8 cellular contexts compared by ENCODE assay signal in the genomic region with DNA sequence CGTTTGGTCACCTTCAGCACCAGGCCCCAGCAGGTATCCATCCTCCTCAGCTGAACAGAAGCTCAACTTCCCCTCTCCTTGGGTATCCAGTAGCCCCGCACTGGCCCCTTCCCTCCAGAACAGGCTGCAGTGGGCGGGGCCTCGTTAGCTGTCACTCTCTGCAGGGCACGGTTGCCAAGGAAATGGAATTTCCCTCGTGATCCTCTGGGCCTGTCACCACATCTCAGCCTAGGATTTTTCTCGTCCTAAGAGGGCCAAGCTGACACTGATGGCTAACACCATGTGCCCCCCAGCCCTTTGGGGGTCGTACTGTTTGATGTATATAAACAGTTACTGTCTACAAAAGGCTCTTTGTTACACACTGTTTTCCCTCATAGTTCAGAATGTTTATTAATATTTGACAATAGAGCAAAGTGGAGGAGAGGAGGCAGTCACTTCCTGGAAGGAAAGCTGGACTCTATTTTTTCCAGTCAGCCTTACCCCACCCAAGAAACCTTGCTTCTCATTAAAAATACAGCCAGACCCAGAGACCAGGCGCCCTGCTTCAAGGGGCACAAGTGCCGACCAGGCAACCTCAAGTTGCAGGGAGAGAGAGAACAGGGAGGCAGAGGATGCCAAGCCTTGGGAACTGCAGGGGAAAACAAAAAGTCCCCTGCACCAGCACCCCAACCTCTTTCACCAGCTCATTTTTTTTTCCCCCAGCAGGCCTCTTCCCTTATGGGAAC. TPM values are rescaled to one million over a fixed set of nuclear protein-coding genes. Genes with fewer than 3 reads are reported as not detected.
DNase-seq lines count a peak whose midpoint lies in the region; ATAC-seq, FAIRE-seq and TF ChIP-seq lines count a peak whose summit lies in the region.

No MANE protein-coding gene starts in this region.

- H3K36me3 Mint-ChIP-seq in naive thymus-derived CD4-positive, alpha-beta T cell: no peaks in the 10 kb centered on the region

- ATAC-seq in GM18909 (IDR thresholded peaks at IDR 0.05; ENCODE audit: poor library complexity, unreplicated experiment): peak; percentile 61
- peak; percentile 33 for ATAC-seq in naive thymus-derived CD4-positive, alpha-beta T cell
- ATAC-seq in HG02870 (IDR thresholded peaks at IDR 0.05; ENCODE audit: unreplicated experiment): no peak

- POLR2A ChIA-PET in A673 (lab: Charles Lee; ENCODE audit: low non-redundant PET): no interaction called here
- POLR2A ChIA-PET in naive thymus-derived CD4-positive, alpha-beta T cell (lab: Charles Lee): no interaction called here

- peak; percentile 58 for DNase-seq in A673 (ENCODE audit: low spot score)
- peak; percentile 45 for DNase-seq in NCI-H2171 treated with DMSO at 0.1 percent for 48 hours (lab: John Stamatoyannopoulos, UW)
- DNase-seq in epidermal melanocyte (ENCODE audit: insufficient read length, low spot score): peak; percentile 45
- DNase-seq in naive thymus-derived CD4-positive, alpha-beta T cell: no peak
- DNase-seq in HTR-8/SVneo (ENCODE audit: insufficient read length, low spot score): no peak
- DNase-seq in dedifferentiated amniotic fluid mesenchymal stem cell (ENCODE audit: extremely low spot score): no peak

- peaks cover 6% of the 10 kb centered on the region for H3K4me1 ChIP-seq in A673 (ENCODE audit: insufficient read depth, low read length, poor library complexity, severe bottlenecking)
- H3K4me1 ChIP-seq in naive thymus-derived CD4-positive, alpha-beta T cell (ENCODE audit: control insufficient read depth in 2 of 2, insufficient read depth in 2 of 2, low read length in 2 of 2): no peaks in the 10 kb centered on the region

- peak overlapping the region in 2 of 9 donors; percentile 18 to 46 for H3K27ac Mint-ChIP-seq in naive thymus-derived CD4-positive, alpha-beta T cell

- peaks cover 0 to 2% (median 0%) of the 10 kb centered on the region in 11 donors for H3K9me3 Mint-ChIP-seq in naive thymus-derived CD4-positive, alpha-beta T cell

- H3K27me3 ChIP-seq in A673 (replicated peaks; ENCODE audit: insufficient read depth, low read depth, low read length, poor library complexity): no peaks in the 10 kb centered on the region
- no peaks in the 10 kb centered on the region for H3K27me3 ChIP-seq in naive thymus-derived CD4-positive, alpha-beta T cell (ENCODE audit: control insufficient read depth in 2 of 2, insufficient read depth in 2 of 2, low read length in 2 of 2)

- intact Hi-C loops in A673 (cut with micrococcal nuclease; ENCODE audit: unreplicated experiment): no loop called here
- intact Hi-C loops in naive thymus-derived CD4-positive, alpha-beta T cell (cut with micrococcal nuclease): loop anchor here in 1 of 2 donors (10.0 kb wide), 1 partner anchor 423 kb away; no protein-coding TSS in a partner anchor

- H3K36me3 ChIP-seq in A673 (ENCODE audit: insufficient read depth, low read length, poor library complexity, severe bottlenecking): no peaks in the 10 kb centered on the region
- H3K36me3 ChIP-seq in naive thymus-derived CD4-positive, alpha-beta T cell (ENCODE audit: control insufficient read depth in 2 of 3, insufficient read depth in 3 of 3, low read length in 3 of 3): no peaks in the 10 kb centered on the region

- TF ChIP-seq CTCF in A673 (conservative IDR thresholded peaks at IDR 0.05; ENCODE audit: low read depth, low read length): no peak

- peaks cover 0 to 7% (median 3%) of the 10 kb centered on the region in 7 donors for H3K4me1 Mint-ChIP-seq in naive thymus-derived CD4-positive, alpha-beta T cell

- FAIRE-seq in HTR-8/SVneo (lab: Jason Lieb, UNC): no peak

- H3K4me3 Mint-ChIP-seq in naive thymus-derived CD4-positive, alpha-beta T cell: peak overlapping the region in 1 of 10 donors; percentile 6

- BruUV-seq in A673 (replicated peaks; lab: Mats Ljungman, UMichigan): no TSS peak

- H3K27ac ChIP-seq in A673 (ENCODE audit: low read depth, low read length, poor library complexity, severe bottlenecking): no peak overlapping the region
- no peak overlapping the region for H3K27ac ChIP-seq in naive thymus-derived CD4-positive, alpha-beta T cell (ENCODE audit: low read depth, low read length)

- no peak overlapping the region for H3K4me3 ChIP-seq in A673 (ENCODE audit: low read depth, low read length, poor library complexity, severe bottlenecking)
- no peak overlapping the region for H3K4me3 ChIP-seq in naive thymus-derived CD4-positive, alpha-beta T cell (ENCODE audit: low read length)

- H3K9me3 ChIP-seq in A673 (ENCODE audit: low read depth, low read length, poor library complexity, severe bottlenecking): no peaks in the 10 kb centered on the region
- H3K9me3 ChIP-seq in naive thymus-derived CD4-positive, alpha-beta T cell (ENCODE audit: control insufficient read depth in 2 of 3, low read length in 3 of 3): no peaks in the 10 kb centered on the region

- CTCF ChIA-PET in A673 (lab: Charles Lee): no interaction called here
- CTCF ChIA-PET in naive thymus-derived CD4-positive, alpha-beta T cell (lab: Charles Lee): interaction anchor here (1.1 kb wide), 1 partner anchor 113 kb away, joined by 3 read pairs; no protein-coding TSS in a partner anchor

- H3K27me3 Mint-ChIP-seq in naive thymus-derived CD4-positive, alpha-beta T cell: peaks cover 0 to 5% (median 0%) of the 10 kb centered on the region in 5 donors

RNA-seq across cellular contexts. Expression of a gene that starts 44.5 kb away (rescaled TPM):
- 2.5 TPM in 2 replicates for total RNA-seq in A673 (2021)
- total RNA-seq in naive thymus-derived CD4-positive, alpha-beta T cell: 1 to 10 TPM in 3 of 5 experiments, under 1 TPM in 1, not detected in 1; 0.87 to 6.6 (median 1.2) TPM
- polyA plus RNA-seq in naive thymus-derived CD4-positive, alpha-beta T cell: not detected

Comparison
In these comparisons a context has a peak if more than half of its experiments do, and no peak if none do; other contexts are left out.
1. DNase-seq: peak in A673 (single experiment), NCI-H2171 treated with DMSO at 0.1 percent for 48 hours (single experiment) and epidermal melanocyte (single experiment); none in naive thymus-derived CD4-positive, alpha-beta T cell (0 of 9), HTR-8/SVneo (single experiment) and dedifferentiated amniotic fluid mesenchymal stem cell (single experiment).